ENCODE assay signal across 1 cellular context in genomic region chr21:18041012-18041411, GRCh38.
TF ChIP-seq lines count a peak whose summit lies in the region.

No MANE protein-coding gene starts in this region.

TF ChIP-seq in SK-N-SH treated with all-trans-retinoic acid at 6 μM for 48 hours, 23 proteins besides CTCF, POLR2A, EP300 and RAD21 (continued from another document):
- TF ChIP-seq, protein P1, sequence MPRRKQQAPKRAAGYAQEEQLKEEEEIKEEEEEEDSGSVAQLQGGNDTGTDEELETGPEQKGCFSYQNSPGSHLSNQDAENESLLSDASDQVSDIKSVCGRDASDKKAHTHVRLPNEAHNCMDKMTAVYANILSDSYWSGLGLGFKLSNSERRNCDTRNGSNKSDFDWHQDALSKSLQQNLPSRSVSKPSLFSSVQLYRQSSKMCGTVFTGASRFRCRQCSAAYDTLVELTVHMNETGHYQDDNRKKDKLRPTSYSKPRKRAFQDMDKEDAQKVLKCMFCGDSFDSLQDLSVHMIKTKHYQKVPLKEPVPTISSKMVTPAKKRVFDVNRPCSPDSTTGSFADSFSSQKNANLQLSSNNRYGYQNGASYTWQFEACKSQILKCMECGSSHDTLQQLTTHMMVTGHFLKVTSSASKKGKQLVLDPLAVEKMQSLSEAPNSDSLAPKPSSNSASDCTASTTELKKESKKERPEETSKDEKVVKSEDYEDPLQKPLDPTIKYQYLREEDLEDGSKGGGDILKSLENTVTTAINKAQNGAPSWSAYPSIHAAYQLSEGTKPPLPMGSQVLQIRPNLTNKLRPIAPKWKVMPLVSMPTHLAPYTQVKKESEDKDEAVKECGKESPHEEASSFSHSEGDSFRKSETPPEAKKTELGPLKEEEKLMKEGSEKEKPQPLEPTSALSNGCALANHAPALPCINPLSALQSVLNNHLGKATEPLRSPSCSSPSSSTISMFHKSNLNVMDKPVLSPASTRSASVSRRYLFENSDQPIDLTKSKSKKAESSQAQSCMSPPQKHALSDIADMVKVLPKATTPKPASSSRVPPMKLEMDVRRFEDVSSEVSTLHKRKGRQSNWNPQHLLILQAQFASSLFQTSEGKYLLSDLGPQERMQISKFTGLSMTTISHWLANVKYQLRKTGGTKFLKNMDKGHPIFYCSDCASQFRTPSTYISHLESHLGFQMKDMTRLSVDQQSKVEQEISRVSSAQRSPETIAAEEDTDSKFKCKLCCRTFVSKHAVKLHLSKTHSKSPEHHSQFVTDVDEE (CRISPR knock-in tag; IDR thresholded peaks at IDR 0.05), result no peak
- no peak for TF ChIP-seq RARB (CRISPR knock-in tag; IDR thresholded peaks at IDR 0.05)
- no peak for TF ChIP-seq ZNF70 (CRISPR knock-in tag; IDR thresholded peaks at IDR 0.05)
- TF ChIP-seq TCF4 (CRISPR knock-in tag; IDR thresholded peaks at IDR 0.05; ENCODE audit: borderline replicate concordance), result no peak
- no peak for TF ChIP-seq ZC3H10 (CRISPR knock-in tag; IDR thresholded peaks at IDR 0.05)
- no peak for TF ChIP-seq ISL1 (CRISPR knock-in tag; IDR thresholded peaks at IDR 0.05)
- TF ChIP-seq, protein P2, sequence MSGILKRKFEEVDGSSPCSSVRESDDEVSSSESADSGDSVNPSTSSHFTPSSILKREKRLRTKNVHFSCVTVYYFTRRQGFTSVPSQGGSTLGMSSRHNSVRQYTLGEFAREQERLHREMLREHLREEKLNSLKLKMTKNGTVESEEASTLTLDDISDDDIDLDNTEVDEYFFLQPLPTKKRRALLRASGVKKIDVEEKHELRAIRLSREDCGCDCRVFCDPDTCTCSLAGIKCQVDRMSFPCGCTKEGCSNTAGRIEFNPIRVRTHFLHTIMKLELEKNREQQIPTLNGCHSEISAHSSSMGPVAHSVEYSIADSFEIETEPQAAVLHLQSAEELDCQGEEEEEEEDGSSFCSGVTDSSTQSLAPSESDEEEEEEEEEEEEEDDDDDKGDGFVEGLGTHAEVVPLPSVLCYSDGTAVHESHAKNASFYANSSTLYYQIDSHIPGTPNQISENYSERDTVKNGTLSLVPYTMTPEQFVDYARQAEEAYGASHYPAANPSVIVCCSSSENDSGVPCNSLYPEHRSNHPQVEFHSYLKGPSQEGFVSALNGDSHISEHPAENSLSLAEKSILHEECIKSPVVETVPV (CRISPR knock-in tag; IDR thresholded peaks at IDR 0.05), result no peak
- no peak for TF ChIP-seq SNAI2 (CRISPR knock-in tag; IDR thresholded peaks at IDR 0.05)
- TF ChIP-seq GLIS3 (CRISPR knock-in tag; IDR thresholded peaks at IDR 0.05), result no peak
- no peak for TF ChIP-seq TOX (CRISPR knock-in tag; IDR thresholded peaks at IDR 0.05; ENCODE audit: borderline replicate concordance)
TF ChIP-seq in SK-N-SH treated with all-trans-retinoic acid at 6 μM for 48 hours: peak in this region for 0.
